Comparison of ENCODE assay signal across 7 cellular contexts in the genomic region with DNA sequence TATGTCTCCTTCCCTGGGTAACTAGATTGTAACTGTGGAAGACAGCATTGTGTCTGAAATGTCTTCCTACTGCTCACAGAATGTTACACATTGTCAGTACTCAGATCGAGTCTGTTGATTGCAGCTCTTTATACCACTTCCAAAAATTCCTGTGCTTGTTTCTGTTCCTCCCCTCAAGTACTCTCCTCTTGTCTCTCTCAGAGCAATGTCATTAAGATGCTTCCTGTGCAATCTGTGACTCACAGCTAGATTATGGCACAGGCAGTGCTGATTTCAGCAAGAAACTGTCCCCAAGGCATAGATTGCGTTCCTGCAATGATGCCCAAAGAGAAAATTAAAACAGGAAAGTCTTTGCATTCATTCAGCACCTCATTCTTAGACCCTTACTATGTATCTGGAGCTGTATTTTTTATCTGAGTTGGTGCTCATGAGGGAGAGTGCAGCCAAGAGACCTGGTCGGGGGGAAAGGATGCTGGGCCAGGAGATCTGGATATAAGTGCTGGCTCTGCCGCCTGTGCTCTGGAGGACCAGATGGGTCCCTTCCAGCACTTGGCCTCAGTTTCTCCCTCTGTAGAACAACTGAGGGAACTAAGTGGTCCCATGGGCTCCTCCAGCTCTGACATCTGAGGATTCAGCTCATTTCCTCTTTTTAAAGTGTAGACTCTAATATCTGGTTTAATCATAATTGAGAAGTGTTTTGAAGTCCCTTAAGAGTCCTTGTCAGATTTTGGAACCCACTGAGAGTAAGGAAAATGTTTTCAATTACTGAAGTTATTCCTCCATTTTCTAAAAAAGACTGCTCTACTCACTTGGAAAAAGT. TPM values are rescaled to one million over a fixed set of nuclear protein-coding genes. Genes with fewer than 3 reads are reported as not detected.
A peak's percentile ranks its signal among the peaks of the same experiment; 100 is the strongest.
DNase-seq lines count a peak whose midpoint lies in the region; ATAC-seq and TF ChIP-seq lines count a peak whose summit lies in the region.

No MANE protein-coding gene starts in this region.

- H3K36me3 ChIP-seq in HEK293 (ENCODE audit: control insufficient read depth in 2 of 2, insufficient read depth in 1 of 2, low read length in 2 of 2) = no peaks in the 10 kb centered on the region
- H3K36me3 ChIP-seq in sigmoid colon = no peaks in the 10 kb centered on the region

- in situ Hi-C loops in SK-MEL-5 (cut with HindIII; ENCODE audit: low pct_unique_long_range_greater_than_20kb, low sequenced_read_pairs) = no loop called here

- H3K9me3 Mint-ChIP-seq in stimulated activated memory B cell treated with anti-CD40 and anti-IgM and Interleukin-4, amounts not matched to agents 10 μg/mL and 1 μg/mL and 100 μg/mL, for 72 hours = no peaks in the 10 kb centered on the region
- H3K9me3 Mint-ChIP-seq in activated CD4-positive, alpha-beta T cell treated with anti-CD3 and anti-CD28 coated beads, Interleukin-2, amount 10 ng/mL, durations not matched to agents 24 days and 14 days = no peaks in the 10 kb centered on the region

- no peaks in the 10 kb centered on the region for H3K36me3 Mint-ChIP-seq in stimulated activated memory B cell treated with anti-CD40 and anti-IgM and Interleukin-4, amounts not matched to agents 10 μg/mL and 1 μg/mL and 100 μg/mL, for 72 hours
- H3K36me3 Mint-ChIP-seq in activated CD4-positive, alpha-beta T cell treated with anti-CD3 and anti-CD28 coated beads, Interleukin-2, amount 10 ng/mL, durations not matched to agents 24 days and 14 days (ENCODE audit: low read depth) = no peaks in the 10 kb centered on the region

- TF ChIP-seq EP300 in sigmoid colon (IDR thresholded peaks at IDR 0.05) = no peak

- no peaks in the 10 kb centered on the region for H3K27me3 ChIP-seq in sigmoid colon

- DNase-seq in SK-MEL-5 (ENCODE audit: low read depth, low spot score) (peak; percentile 27), globus pallidus (ENCODE audit: low spot score) (peak; percentile 40), sigmoid colon (no peak), NCI-H345 (lab: John Stamatoyannopoulos, UW) (no peak)
- DNase-seq in activated CD4-positive, alpha-beta T cell treated with anti-CD3 and anti-CD28 coated beads, Interleukin-2, amount 10 ng/mL, durations not matched to agents 24 days and 14 days = no peak

- H3K9me3 ChIP-seq in HEK293 (ENCODE audit: control insufficient read depth, insufficient read depth, low read depth, low read length) (no peaks in the 10 kb centered on the region), sigmoid colon (no peaks in the 10 kb centered on the region)

- TF ChIP-seq POLR2A in sigmoid colon (IDR thresholded peaks at IDR 0.05) = no peak

- H3K4me3 ChIP-seq in HEK293 (ENCODE audit: low read depth, low read length) (no peak overlapping the region), sigmoid colon (no peak overlapping the region)

- H3K4me1 ChIP-seq in HEK293 (ENCODE audit: control insufficient read depth, insufficient read depth, low read length) = peaks cover 18% of the 10 kb centered on the region
- no peaks in the 10 kb centered on the region for H3K4me1 ChIP-seq in sigmoid colon

- H3K4me3 Mint-ChIP-seq in stimulated activated memory B cell treated with anti-CD40 and anti-IgM and Interleukin-4, amounts not matched to agents 10 μg/mL and 1 μg/mL and 100 μg/mL, for 72 hours = no peak overlapping the region
- no peak overlapping the region for H3K4me3 Mint-ChIP-seq in activated CD4-positive, alpha-beta T cell treated with anti-CD3 and anti-CD28 coated beads, Interleukin-2, amount 10 ng/mL, durations not matched to agents 24 days and 14 days

- no peak for TF ChIP-seq CTCF in HEK293 (tag by site-specific recombination; IDR thresholded peaks at IDR 0.05)
- no peak for TF ChIP-seq CTCF in sigmoid colon (IDR thresholded peaks at IDR 0.05)

- H3K27ac ChIP-seq in HEK293 (ENCODE audit: extremely low read depth, low read depth, low read length) (no peak overlapping the region), sigmoid colon (peak overlapping the region in 1 of 4 donors; percentile 25)

- intact Hi-C loops in sigmoid colon (cut with DNase I) = no loop called here
- intact Hi-C loops in activated CD4-positive, alpha-beta T cell treated with anti-CD3 and anti-CD28 coated beads, Interleukin-2, amount 10 ng/mL, durations not matched to agents 24 days and 14 days (cut with micrococcal nuclease) = loop anchor here (2.0 kb wide), 1 partner anchor 21 kb away; no protein-coding TSS in a partner anchor

- peaks cover 10% of the 10 kb centered on the region for H3K27me3 Mint-ChIP-seq in stimulated activated memory B cell treated with anti-CD40 and anti-IgM and Interleukin-4, amounts not matched to agents 10 μg/mL and 1 μg/mL and 100 μg/mL, for 72 hours
- H3K27me3 Mint-ChIP-seq in activated CD4-positive, alpha-beta T cell treated with anti-CD3 and anti-CD28 coated beads, Interleukin-2, amount 10 ng/mL, durations not matched to agents 24 days and 14 days = no peaks in the 10 kb centered on the region

- WGBS in sigmoid colon, 2 donors = 62 to 67% methylated on average over 4 of the region's 4 CpGs

- POLR2A ChIA-PET in HEK293 (lab: Yijun Ruan, JAX) = interaction anchor here (0.6 to 1.0 kb wide), 2 partner anchors 41 to 129 kb away, joined by 3 to 5 read pairs; a partner anchor contains a TSS

- H3K27ac Mint-ChIP-seq in stimulated activated memory B cell treated with anti-CD40 and anti-IgM and Interleukin-4, amounts not matched to agents 10 μg/mL and 1 μg/mL and 100 μg/mL, for 72 hours = no peak overlapping the region
- no peak overlapping the region for H3K27ac Mint-ChIP-seq in activated CD4-positive, alpha-beta T cell treated with anti-CD3 and anti-CD28 coated beads, Interleukin-2, amount 10 ng/mL, durations not matched to agents 24 days and 14 days

- peak; percentile 47 for ATAC-seq in stimulated activated memory B cell treated with anti-CD40 and anti-IgM and Interleukin-4, amounts not matched to agents 10 μg/mL and 1 μg/mL and 100 μg/mL, for 72 hours

- CTCF ChIA-PET in HEK293 (lab: Yijun Ruan, JAX) = interaction anchor here (0.5 to 1.3 kb wide), 6 partner anchors 37 to 835 kb away, joined by 3 to 4 read pairs (median 3); no protein-coding TSS in a partner anchor

- H3K4me1 Mint-ChIP-seq in stimulated activated memory B cell treated with anti-CD40 and anti-IgM and Interleukin-4, amounts not matched to agents 10 μg/mL and 1 μg/mL and 100 μg/mL, for 72 hours = peaks cover 20% of the 10 kb centered on the region
- H3K4me1 Mint-ChIP-seq in activated CD4-positive, alpha-beta T cell treated with anti-CD3 and anti-CD28 coated beads, Interleukin-2, amount 10 ng/mL, durations not matched to agents 24 days and 14 days = peaks cover 8% of the 10 kb centered on the region

TF ChIP-seq in HEK293, 187 proteins besides CTCF, POLR2A, EP300 and RAD21 (continues in another document):
- TF ChIP-seq PRDM1 (tag by site-specific recombination; IDR thresholded peaks at IDR 0.05) (peak; percentile 36; the same call in 1 of the 2 replicates), MYNN (tag by site-specific recombination; IDR thresholded peaks at IDR 0.05; ENCODE audit: borderline replicate concordance) (no peak), ZNF660 (tag by site-specific recombination; IDR thresholded peaks at IDR 0.05) (peak; percentile 82), HOXA7 (CRISPR knock-in tag; IDR thresholded peaks at IDR 0.05; ENCODE audit: borderline replicate concordance) (no peak), SETDB1 (IDR thresholded peaks at IDR 0.05; ENCODE audit: insufficient read length, low read length) (no peak), ZNF510 (tag by site-specific recombination; IDR thresholded peaks at IDR 0.05; ENCODE audit: insufficient replicate concordance) (no peak), OSR2 (tag by site-specific recombination; IDR thresholded peaks at IDR 0.05) (no peak), ZBTB20 (tag by site-specific recombination; IDR thresholded peaks at IDR 0.05) (peak; percentile 83)
- TF ChIP-seq, protein P1, sequence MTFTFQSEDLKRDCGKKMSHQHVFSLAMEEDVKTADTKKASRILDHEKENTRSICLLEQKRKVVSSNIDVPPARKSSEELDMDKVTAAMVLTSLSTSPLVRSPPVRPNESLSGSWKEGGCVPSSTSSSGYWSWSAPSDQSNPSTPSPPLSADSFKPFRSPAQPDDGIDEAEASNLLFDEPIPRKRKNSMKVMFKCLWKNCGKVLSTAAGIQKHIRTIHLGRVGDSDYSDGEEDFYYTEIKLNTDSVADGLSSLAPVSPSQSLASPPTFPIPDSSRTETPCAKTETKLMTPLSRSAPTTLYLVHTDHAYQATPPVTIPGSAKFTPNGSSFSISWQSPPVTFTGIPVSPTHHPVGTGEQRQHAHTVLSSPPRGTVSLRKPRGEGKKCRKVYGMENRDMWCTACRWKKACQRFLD (tag by site-specific recombination; IDR thresholded peaks at IDR 0.05) = no peak
- TF ChIP-seq, protein P2, sequence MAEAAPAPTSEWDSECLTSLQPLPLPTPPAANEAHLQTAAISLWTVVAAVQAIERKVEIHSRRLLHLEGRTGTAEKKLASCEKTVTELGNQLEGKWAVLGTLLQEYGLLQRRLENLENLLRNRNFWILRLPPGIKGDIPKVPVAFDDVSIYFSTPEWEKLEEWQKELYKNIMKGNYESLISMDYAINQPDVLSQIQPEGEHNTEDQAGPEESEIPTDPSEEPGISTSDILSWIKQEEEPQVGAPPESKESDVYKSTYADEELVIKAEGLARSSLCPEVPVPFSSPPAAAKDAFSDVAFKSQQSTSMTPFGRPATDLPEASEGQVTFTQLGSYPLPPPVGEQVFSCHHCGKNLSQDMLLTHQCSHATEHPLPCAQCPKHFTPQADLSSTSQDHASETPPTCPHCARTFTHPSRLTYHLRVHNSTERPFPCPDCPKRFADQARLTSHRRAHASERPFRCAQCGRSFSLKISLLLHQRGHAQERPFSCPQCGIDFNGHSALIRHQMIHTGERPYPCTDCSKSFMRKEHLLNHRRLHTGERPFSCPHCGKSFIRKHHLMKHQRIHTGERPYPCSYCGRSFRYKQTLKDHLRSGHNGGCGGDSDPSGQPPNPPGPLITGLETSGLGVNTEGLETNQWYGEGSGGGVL (tag by site-specific recombination; IDR thresholded peaks at IDR 0.05) = no peak

RNA-seq across cellular contexts. Expression of a gene that starts 40.8 kb away (rescaled TPM):
- 206 and 211 TPM in 2 replicates for total RNA-seq in SK-MEL-5 (2014; rRNA removed; shearing (Covaris generic))
- polyA plus RNA-seq in SK-MEL-5 (2015; cell fraction: cytosol; rRNA removed) = 167 and 178 TPM in 2 replicates
- polyA plus RNA-seq in SK-MEL-5 (2015; cell fraction: nucleus; rRNA removed) = 153 and 186 TPM in 2 replicates
- total RNA-seq in sigmoid colon = 10 to 100 TPM; 23.0 to 58.1 (median 27.7) TPM
- 10 to 100 TPM; 18.6 to 26.6 (median 19.3) TPM for polyA plus RNA-seq in sigmoid colon
- 108 and 114 TPM in 2 replicates for total RNA-seq in activated CD4-positive, alpha-beta T cell treated with anti-CD3 and anti-CD28 coated beads, Interleukin-2, amount 10 ng/mL, durations not matched to agents 24 days and 14 days

RNA-seq across cellular contexts. Expression of a gene that starts 54.9 kb away (rescaled TPM):
- 38.6 and 41.8 TPM in 2 replicates for total RNA-seq in SK-MEL-5 (2014; rRNA removed; shearing (Covaris generic))
- 114 and 145 TPM in 2 replicates for polyA plus RNA-seq in SK-MEL-5 (2015; cell fraction: cytosol; rRNA removed)
- 5.0 and 9.2 TPM in 2 replicates for polyA plus RNA-seq in SK-MEL-5 (2015; cell fraction: nucleus; rRNA removed)
- 10 to 100 TPM; 47.8 to 88.5 (median 64.0) TPM for total RNA-seq in sigmoid colon
- 10 to 100 TPM; 20.3 to 34.3 (median 21.6) TPM for polyA plus RNA-seq in sigmoid colon
- total RNA-seq in activated CD4-positive, alpha-beta T cell treated with anti-CD3 and anti-CD28 coated beads, Interleukin-2, amount 10 ng/mL, durations not matched to agents 24 days and 14 days = 114 and 122 TPM in 2 replicates

Comparison
In these comparisons a context has a peak if more than half of its experiments do, and no peak if none do; other contexts are left out.
1. DNase-seq: peak in SK-MEL-5 (single experiment) and globus pallidus (single experiment); none in sigmoid colon (single experiment), activated CD4-positive, alpha-beta T cell treated with anti-CD3 and anti-CD28 coated beads, Interleukin-2, amount 10 ng/mL, durations not matched to agents 24 days and 14 days (single experiment) and NCI-H345 (single experiment).